In genomic region chr12:54033980-54034783, GRCh38 we compare ENCODE assay signal across 8 cellular contexts. TPM values are rescaled to one million over a fixed set of nuclear protein-coding genes. Genes with fewer than 3 reads are reported as not detected.
DNase-seq lines count a peak whose midpoint lies in the region; ATAC-seq and TF ChIP-seq lines count a peak whose summit lies in the region.
"Had no signal": no experiment of that assay in that cellular context is flagged by ENCODE, and none has a peak within 500 bp of the region (broad histone marks: within the 10 kb centered on the region; RNA-seq: fewer than 3 reads in every experiment).

No MANE protein-coding gene starts in this region.

- DNase-seq in activated T-cell treated with anti-CD3 and anti-CD28 coated beads, Interleukin-2, amount 50 U/mL, for 72 hours, result no peak
- no peak for DNase-seq in activated T-cell treated with anti-CD3 and anti-CD28 coated beads, Interleukin-2, amount 50 U/mL, for 48 hours
- DNase-seq in foreskin melanocyte (peak; percentile 26), tibial artery (peak in 1 of 2 donors; percentile 70), NCI-H1048 (lab: John Stamatoyannopoulos, UW) (no peak), NCI-H1092 treated with DMSO at 0.1 percent for 48 hours (lab: John Stamatoyannopoulos, UW) (no peak)
- DNase-seq: MG63 had no signal

- ATAC-seq in activated T-cell treated with anti-CD3 and anti-CD28 coated beads, Interleukin-2, amount 50 U/mL, for 72 hours (replicated peaks in 1 of 2), result peak in 1 of 2 donors; percentile 22
- ATAC-seq: activated CD4-positive, CD25-positive, alpha-beta regulatory T cell treated with anti-CD3 and anti-CD28 coated beads, Interleukin-2, amount 50 U/mL, for 24 hours had no signal

- H3K9me3 Mint-ChIP-seq in activated T-cell treated with anti-CD3 and anti-CD28 coated beads, Interleukin-2, amount 50 U/mL, for 72 hours, result no peaks in the 10 kb centered on the region

- peak overlapping the region; percentile 50 to 55 for H3K4me3 ChIP-seq in tibial artery
- H3K4me3 ChIP-seq: MG63 had no signal

- H3K4me1 Mint-ChIP-seq in activated T-cell treated with anti-CD3 and anti-CD28 coated beads, Interleukin-2, amount 50 U/mL, for 72 hours (ENCODE audit: low read depth), result peaks cover 23% of the 10 kb centered on the region

- H3K27ac ChIP-seq in tibial artery, result peak overlapping the region; percentile 28 to 49

- H3K27me3 Mint-ChIP-seq in activated T-cell treated with anti-CD3 and anti-CD28 coated beads, Interleukin-2, amount 50 U/mL, for 72 hours (ENCODE audit: low read depth), result peaks cover 88% of the 10 kb centered on the region

- peaks cover 5 to 89% (median 69%) of the 10 kb centered on the region in 4 donors for H3K4me1 ChIP-seq in tibial artery

- no peak for TF ChIP-seq CTCF in tibial artery (IDR thresholded peaks at IDR 0.05)

- intact Hi-C loops in tibial artery (cut with DNase I; ENCODE audit: low total_unique reads), result loop anchor here (2.0 to 5.0 kb wide), 4 partner anchors 98 to 173 kb away; no protein-coding TSS in a partner anchor

- no peak overlapping the region for H3K27ac Mint-ChIP-seq in activated T-cell treated with anti-CD3 and anti-CD28 coated beads, Interleukin-2, amount 50 U/mL, for 72 hours

- H3K4me3 Mint-ChIP-seq in activated T-cell treated with anti-CD3 and anti-CD28 coated beads, Interleukin-2, amount 50 U/mL, for 72 hours, result peak overlapping the region; percentile 67 to 70

- H3K36me3 ChIP-seq in tibial artery, result peaks cover 0 to 18% (median 16%) of the 10 kb centered on the region in 3 donors

- no peaks in the 10 kb centered on the region for H3K9me3 ChIP-seq in tibial artery
- H3K9me3 ChIP-seq: MG63 had no signal

- no peaks in the 10 kb centered on the region for H3K27me3 ChIP-seq in tibial artery
- H3K27me3 ChIP-seq: MG63 had no signal

- no peaks in the 10 kb centered on the region for H3K36me3 Mint-ChIP-seq in activated T-cell treated with anti-CD3 and anti-CD28 coated beads, Interleukin-2, amount 50 U/mL, for 72 hours (ENCODE audit: insufficient read depth in 2 of 2)

RNA-seq across cellular contexts. Expression of gene HOXC5, which starts 1.3 kb away (rescaled TPM):
- not detected for total RNA-seq in activated T-cell treated with anti-CD3 and anti-CD28 coated beads, Interleukin-2, amount 50 U/mL, for 72 hours

RNA-seq across cellular contexts. Expression of gene HOXC6, which starts 5.9 kb away (rescaled TPM):
- not detected for total RNA-seq in activated T-cell treated with anti-CD3 and anti-CD28 coated beads, Interleukin-2, amount 50 U/mL, for 72 hours

RNA-seq across cellular contexts. Expression of gene HOXC4, which starts 19.5 kb away (rescaled TPM):
- 1 to 10 TPM in 1 of 2 donors, under 1 TPM in 1; 1.00 to 1.1 TPM for total RNA-seq in activated T-cell treated with anti-CD3 and anti-CD28 coated beads, Interleukin-2, amount 50 U/mL, for 72 hours

RNA-seq across cellular contexts. Expression of gene HOXC8, which starts 25.4 kb away (rescaled TPM):
- total RNA-seq in activated T-cell treated with anti-CD3 and anti-CD28 coated beads, Interleukin-2, amount 50 U/mL, for 72 hours, result not detected

RNA-seq across cellular contexts. Expression of gene HOXC9, which starts 34.2 kb away (rescaled TPM):
- total RNA-seq in activated T-cell treated with anti-CD3 and anti-CD28 coated beads, Interleukin-2, amount 50 U/mL, for 72 hours, result not detected
